In the genomic region with DNA sequence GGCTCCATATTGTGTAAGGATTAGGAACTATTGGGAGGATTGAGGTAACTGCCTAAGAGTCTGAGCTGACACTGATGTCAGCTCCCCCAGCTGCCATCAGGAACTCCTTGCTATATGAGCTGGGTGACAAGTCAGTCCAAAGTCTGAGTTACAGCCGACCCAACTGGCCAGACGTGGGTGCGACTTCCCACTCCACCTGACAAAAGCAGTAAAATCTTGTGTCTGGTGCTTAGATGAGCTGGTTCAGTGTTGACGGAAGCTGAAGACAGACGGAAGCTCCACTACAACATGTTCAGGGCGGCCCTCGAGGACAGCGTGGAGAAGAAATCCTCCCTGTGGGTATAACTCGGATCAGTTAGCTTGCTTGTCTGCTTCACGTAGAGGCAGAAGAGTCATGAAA, we compare ENCODE assay signal across 14 cellular contexts. TPM values are rescaled to one million over a fixed set of nuclear protein-coding genes. Genes with fewer than 3 reads are reported as not detected.
"Had no signal": no experiment of that assay in that cellular context is flagged by ENCODE, and none has a peak within 500 bp of the region (broad histone marks: within the 10 kb centered on the region; RNA-seq: fewer than 3 reads in every experiment).

No MANE protein-coding gene starts in this region.

- ATAC-seq: activated T-helper 17 cell treated with anti-CD3 and anti-CD28 coated beads, Interleukin-2, amount 50 U/mL, for 72 hours; effector memory CD8-positive, alpha-beta T cell; esophagus mucosa; sciatic nerve; stimulated activated naive B cell treated with anti-CD40 and anti-IgM and Interleukin-4, amounts not matched to agents 10 μg/mL and 1 μg/mL and 100 μg/mL, for 72 hours had no signal

- H3K4me3 ChIP-seq: smooth muscle cell had no signal

- DNase-seq: activated CD4-positive, CD25-positive, alpha-beta regulatory T cell treated with anti-CD3 and anti-CD28 coated beads, Interleukin-2, amount 50 U/mL, for 72 hours; activated T-cell treated with anti-CD3 and anti-CD28 coated beads, Interleukin-2, amount 50 U/mL, for 1 hour; central memory CD4-positive, alpha-beta T cell; effector memory CD8-positive, alpha-beta T cell; glutamatergic neuron; hippocampal formation; occipital lobe; stimulated activated CD4-positive, alpha-beta T cell treated with anti-CD3 and anti-CD28 coated beads, Interleukin-15, amount 100 ng/mL, for 24 hours; stimulated activated CD8-positive, alpha-beta memory T cell treated with anti-CD3 and anti-CD28 coated beads, Interleukin-4, amount 100 ng/mL, for 48 hours; stimulated activated naive B cell treated with anti-CD40 and anti-IgM and Interleukin-4, amounts not matched to agents 10 μg/mL and 1 μg/mL and 100 μg/mL, for 72 hours had no signal

RNA-seq across cellular contexts. Expression of a gene that starts 22.8 kb away (rescaled TPM):
- total RNA-seq: smooth muscle cell had no signal
